In the genomic region with DNA sequence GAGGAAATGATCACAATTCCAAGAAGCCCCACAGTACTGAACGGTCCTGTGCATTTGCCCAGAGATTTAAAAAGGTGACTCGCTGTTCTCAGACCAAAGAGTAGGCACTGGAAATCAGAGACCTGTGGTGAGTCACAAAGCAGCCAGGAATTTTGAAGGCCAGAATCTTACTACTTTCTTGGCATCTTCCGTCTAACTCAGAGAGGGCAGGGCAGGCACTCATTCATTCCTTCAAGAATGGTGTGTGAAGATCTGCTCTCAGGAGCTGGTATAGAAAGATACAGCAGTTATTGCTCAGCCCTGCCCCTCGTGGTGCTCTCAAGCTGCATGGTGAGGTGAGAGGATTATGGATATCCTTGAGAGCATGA, we compare ENCODE assay signal across 1 cellular context.
TF ChIP-seq lines count a peak whose summit lies in the region.

No MANE protein-coding gene starts in this region.

TF ChIP-seq in HepG2, 621 proteins besides CTCF, POLR2A, EP300 and RAD21 (continued from another document):
- TF ChIP-seq, protein P1, sequence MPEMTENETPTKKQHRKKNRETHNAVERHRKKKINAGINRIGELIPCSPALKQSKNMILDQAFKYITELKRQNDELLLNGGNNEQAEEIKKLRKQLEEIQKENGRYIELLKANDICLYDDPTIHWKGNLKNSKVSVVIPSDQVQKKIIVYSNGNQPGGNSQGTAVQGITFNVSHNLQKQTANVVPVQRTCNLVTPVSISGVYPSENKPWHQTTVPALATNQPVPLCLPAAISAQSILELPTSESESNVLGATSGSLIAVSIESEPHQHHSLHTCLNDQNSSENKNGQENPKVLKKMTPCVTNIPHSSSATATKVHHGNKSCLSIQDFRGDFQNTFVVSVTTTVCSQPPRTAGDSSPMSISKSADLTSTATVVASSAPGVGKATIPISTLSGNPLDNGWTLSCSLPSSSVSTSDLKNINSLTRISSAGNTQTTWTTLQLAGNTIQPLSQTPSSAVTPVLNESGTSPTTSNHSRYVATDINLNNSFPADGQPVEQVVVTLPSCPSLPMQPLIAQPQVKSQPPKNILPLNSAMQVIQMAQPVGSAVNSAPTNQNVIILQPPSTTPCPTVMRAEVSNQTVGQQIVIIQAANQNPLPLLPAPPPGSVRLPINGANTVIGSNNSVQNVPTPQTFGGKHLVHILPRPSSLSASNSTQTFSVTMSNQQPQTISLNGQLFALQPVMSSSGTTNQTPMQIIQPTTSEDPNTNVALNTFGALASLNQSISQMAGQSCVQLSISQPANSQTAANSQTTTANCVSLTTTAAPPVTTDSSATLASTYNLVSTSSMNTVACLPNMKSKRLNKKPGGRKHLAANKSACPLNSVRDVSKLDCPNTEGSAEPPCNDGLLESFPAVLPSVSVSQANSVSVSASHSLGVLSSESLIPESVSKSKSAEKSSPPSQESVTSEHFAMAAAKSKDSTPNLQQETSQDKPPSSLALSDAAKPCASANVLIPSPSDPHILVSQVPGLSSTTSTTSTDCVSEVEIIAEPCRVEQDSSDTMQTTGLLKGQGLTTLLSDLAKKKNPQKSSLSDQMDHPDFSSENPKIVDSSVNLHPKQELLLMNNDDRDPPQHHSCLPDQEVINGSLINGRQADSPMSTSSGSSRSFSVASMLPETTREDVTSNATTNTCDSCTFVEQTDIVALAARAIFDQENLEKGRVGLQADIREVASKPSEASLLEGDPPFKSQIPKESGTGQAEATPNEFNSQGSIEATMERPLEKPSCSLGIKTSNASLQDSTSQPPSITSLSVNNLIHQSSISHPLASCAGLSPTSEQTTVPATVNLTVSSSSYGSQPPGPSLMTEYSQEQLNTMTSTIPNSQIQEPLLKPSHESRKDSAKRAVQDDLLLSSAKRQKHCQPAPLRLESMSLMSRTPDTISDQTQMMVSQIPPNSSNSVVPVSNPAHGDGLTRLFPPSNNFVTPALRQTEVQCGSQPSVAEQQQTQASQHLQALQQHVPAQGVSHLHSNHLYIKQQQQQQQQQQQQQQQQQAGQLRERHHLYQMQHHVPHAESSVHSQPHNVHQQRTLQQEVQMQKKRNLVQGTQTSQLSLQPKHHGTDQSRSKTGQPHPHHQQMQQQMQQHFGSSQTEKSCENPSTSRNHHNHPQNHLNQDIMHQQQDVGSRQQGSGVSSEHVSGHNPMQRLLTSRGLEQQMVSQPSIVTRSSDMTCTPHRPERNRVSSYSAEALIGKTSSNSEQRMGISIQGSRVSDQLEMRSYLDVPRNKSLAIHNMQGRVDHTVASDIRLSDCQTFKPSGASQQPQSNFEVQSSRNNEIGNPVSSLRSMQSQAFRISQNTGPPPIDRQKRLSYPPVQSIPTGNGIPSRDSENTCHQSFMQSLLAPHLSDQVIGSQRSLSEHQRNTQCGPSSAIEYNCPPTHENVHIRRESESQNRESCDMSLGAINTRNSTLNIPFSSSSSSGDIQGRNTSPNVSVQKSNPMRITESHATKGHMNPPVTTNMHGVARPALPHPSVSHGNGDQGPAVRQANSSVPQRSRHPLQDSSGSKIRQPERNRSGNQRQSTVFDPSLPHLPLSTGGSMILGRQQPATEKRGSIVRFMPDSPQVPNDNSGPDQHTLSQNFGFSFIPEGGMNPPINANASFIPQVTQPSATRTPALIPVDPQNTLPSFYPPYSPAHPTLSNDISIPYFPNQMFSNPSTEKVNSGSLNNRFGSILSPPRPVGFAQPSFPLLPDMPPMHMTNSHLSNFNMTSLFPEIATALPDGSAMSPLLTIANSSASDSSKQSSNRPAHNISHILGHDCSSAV (CRISPR knock-in tag; IDR thresholded peaks at IDR 0.05; ENCODE audit: borderline replicate concordance), result no peak
- TF ChIP-seq, protein P2, sequence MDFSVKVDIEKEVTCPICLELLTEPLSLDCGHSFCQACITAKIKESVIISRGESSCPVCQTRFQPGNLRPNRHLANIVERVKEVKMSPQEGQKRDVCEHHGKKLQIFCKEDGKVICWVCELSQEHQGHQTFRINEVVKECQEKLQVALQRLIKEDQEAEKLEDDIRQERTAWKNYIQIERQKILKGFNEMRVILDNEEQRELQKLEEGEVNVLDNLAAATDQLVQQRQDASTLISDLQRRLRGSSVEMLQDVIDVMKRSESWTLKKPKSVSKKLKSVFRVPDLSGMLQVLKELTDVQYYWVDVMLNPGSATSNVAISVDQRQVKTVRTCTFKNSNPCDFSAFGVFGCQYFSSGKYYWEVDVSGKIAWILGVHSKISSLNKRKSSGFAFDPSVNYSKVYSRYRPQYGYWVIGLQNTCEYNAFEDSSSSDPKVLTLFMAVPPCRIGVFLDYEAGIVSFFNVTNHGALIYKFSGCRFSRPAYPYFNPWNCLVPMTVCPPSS (IDR thresholded peaks at IDR 0.05), result no peak
- TF ChIP-seq PRMT3 (CRISPR knock-in tag; IDR thresholded peaks at IDR 0.05; ENCODE audit: borderline replicate concordance, low read depth), result no peak
- TF ChIP-seq ZNF121 (CRISPR knock-in tag; IDR thresholded peaks at IDR 0.05), result no peak
- TF ChIP-seq HMG20A (CRISPR knock-in tag; IDR thresholded peaks at IDR 0.05; ENCODE audit: borderline replicate concordance), result no peak
- no peak for TF ChIP-seq KAT8 (CRISPR knock-in tag; IDR thresholded peaks at IDR 0.05)
- TF ChIP-seq ZNF678 (CRISPR knock-in tag; IDR thresholded peaks at IDR 0.05), result no peak
